ENCODE assay signal across 18 cellular contexts in the genomic region with DNA sequence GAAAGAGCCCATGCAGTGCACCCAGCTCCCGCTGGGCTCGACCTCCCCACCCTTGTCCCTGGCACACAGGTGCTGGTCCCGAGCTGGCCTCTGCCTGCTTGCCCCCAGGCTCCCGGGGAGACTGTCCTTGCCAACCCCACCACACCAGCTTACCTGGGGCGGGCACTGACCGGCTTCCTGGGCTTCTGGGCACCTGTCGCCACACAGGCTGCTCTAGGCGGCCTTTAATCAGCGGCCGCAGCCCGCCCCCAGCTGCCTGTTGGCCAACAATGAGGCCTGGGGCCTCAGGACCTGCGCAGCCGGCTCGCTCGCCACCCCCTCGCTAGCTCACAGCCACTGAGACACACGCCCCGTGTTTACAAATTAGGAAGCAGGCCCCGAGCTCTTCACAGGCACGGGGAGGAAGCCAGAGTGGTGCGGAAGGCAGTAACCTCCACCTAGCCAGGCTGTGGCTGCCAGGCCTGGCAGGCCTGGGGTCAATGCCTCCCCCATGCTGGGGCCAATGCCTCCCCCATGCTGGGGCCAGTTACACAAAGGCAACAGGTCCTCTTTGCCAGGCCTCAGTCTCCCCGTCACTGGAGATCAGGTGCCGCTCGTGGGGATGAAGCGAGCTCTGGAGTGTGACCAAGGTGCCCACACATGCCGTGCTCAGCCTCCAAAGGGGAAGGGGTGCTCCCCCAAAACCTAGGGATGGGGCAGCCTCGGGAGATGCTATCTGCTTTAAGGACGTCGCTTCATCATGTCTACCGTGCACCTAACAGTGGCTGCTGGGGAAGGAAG. TPM values are rescaled to one million over a fixed set of nuclear protein-coding genes. Genes with fewer than 3 reads are reported as not detected.
DNase-seq lines count a peak whose midpoint lies in the region; TF ChIP-seq lines count a peak whose summit lies in the region.
"Had no signal": no experiment of that assay in that cellular context is flagged by ENCODE, and none has a peak within 500 bp of the region (broad histone marks: within the 10 kb centered on the region; RNA-seq: fewer than 3 reads in every experiment).

A gene with protein sequence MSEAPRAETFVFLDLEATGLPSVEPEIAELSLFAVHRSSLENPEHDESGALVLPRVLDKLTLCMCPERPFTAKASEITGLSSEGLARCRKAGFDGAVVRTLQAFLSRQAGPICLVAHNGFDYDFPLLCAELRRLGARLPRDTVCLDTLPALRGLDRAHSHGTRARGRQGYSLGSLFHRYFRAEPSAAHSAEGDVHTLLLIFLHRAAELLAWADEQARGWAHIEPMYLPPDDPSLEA (minus strand): TSS at position 201 of the 780 bp plus-strand sequence. CDS start 626 bp downstream, outside the sequence.

- no peak within 1 kb of the TSS for H3K4me2 ChIP-seq in osteoblast (ENCODE audit: insufficient read depth, low read length)

- H3K27ac ChIP-seq in osteoblast (ENCODE audit: low read depth, low read length) = no peak within 1 kb of the TSS
- H3K27ac ChIP-seq: SJSA1 had no signal

- H4K20me1 ChIP-seq in osteoblast (ENCODE audit: insufficient read depth, low read length) = no peaks in the 10 kb centered on the region

- TF ChIP-seq CTCF in chondrocyte (IDR thresholded peaks at IDR 0.05) (no peak), osteoblast (IDR thresholded peaks at IDR 0.05; ENCODE audit: extremely low read depth, low read depth, low read length) (no peak), endothelial cell (IDR thresholded peaks at IDR 0.05; ENCODE audit: unreplicated experiment) (no peak)

- CTCF ChIA-PET in activated naive CD4-positive, alpha-beta T cell treated with anti-CD3 and anti-CD28 coated beads, Interleukin-2, amount 10 ng/mL, durations not matched to agents 7 days and 5 days (lab: Charles Lee) = no interaction called here
- CTCF ChIA-PET in activated naive CD4-positive, alpha-beta T cell treated with anti-CD3 and anti-CD28 coated beads for 36 hours (lab: Charles Lee) = no interaction called here

- no peaks in the 10 kb centered on the region for H3K36me3 Mint-ChIP-seq in activated naive CD4-positive, alpha-beta T cell treated with anti-CD3 and anti-CD28 coated beads, Interleukin-2, amount 10 ng/mL, durations not matched to agents 7 days and 5 days
- H3K36me3 Mint-ChIP-seq in activated naive CD4-positive, alpha-beta T cell treated with anti-CD3 and anti-CD28 coated beads for 36 hours (ENCODE audit: low read depth) = no peaks in the 10 kb centered on the region
- H3K36me3 Mint-ChIP-seq in chondrocyte (ENCODE audit: low read depth) (no peaks in the 10 kb centered on the region), endothelial cell (ENCODE audit: low read depth, unreplicated experiment) (no peaks in the 10 kb centered on the region)

- no peak for DNase-seq in activated naive CD4-positive, alpha-beta T cell treated with anti-CD3 and anti-CD28 coated beads, Interleukin-2, amount 10 ng/mL, durations not matched to agents 7 days and 5 days
- no peak for DNase-seq in activated naive CD4-positive, alpha-beta T cell treated with anti-CD3 and anti-CD28 coated beads for 36 hours
- DNase-seq in chondrocyte (ENCODE audit: low spot score) (peak; percentile 84), osteoblast (ENCODE audit: insufficient read length, low spot score, missing footprints) (peak; percentile 81), LoVo (ENCODE audit: low spot score) (no peak), NCI-H1694 (lab: John Stamatoyannopoulos, UW) (no peak), endothelial cell (ENCODE audit: low spot score) (no peak)
- DNase-seq: MM.1S, NCI-H1092, NCI-H1436, NCI-H2029 treated with DMSO at 0.1 percent for 48 hours, NCI-H226, NCI-H524, NCI-H774 had no signal

- no peaks in the 10 kb centered on the region for H3K27me3 ChIP-seq in osteoblast (ENCODE audit: insufficient read depth, low read length)
- H3K27me3 ChIP-seq: SJSA1 had no signal

- peak within 1 kb of the TSS; percentile 58 for H3K27ac Mint-ChIP-seq in activated naive CD4-positive, alpha-beta T cell treated with anti-CD3 and anti-CD28 coated beads, Interleukin-2, amount 10 ng/mL, durations not matched to agents 7 days and 5 days
- no peak within 1 kb of the TSS for H3K27ac Mint-ChIP-seq in activated naive CD4-positive, alpha-beta T cell treated with anti-CD3 and anti-CD28 coated beads for 36 hours
- no peak within 1 kb of the TSS for H3K27ac Mint-ChIP-seq in chondrocyte (ENCODE audit: unreplicated experiment)
- H3K27ac Mint-ChIP-seq in endothelial cell (ENCODE audit: unreplicated experiment) = no peak within 1 kb of the TSS
- H3K27ac Mint-ChIP-seq: B cell had no signal

- intact Hi-C loops in activated naive CD4-positive, alpha-beta T cell treated with anti-CD3 and anti-CD28 coated beads for 36 hours (cut with micrococcal nuclease) = no loop called here

- H3K9me3 ChIP-seq in osteoblast (ENCODE audit: low read depth, low read length) = no peaks in the 10 kb centered on the region
- H3K9me3 ChIP-seq: SJSA1 had no signal

- no peaks in the 10 kb centered on the region for H3K36me3 ChIP-seq in osteoblast (ENCODE audit: insufficient read depth, low read length)
- H3K36me3 ChIP-seq: SJSA1 had no signal

- no peaks in the 10 kb centered on the region for H3K9me3 Mint-ChIP-seq in activated naive CD4-positive, alpha-beta T cell treated with anti-CD3 and anti-CD28 coated beads, Interleukin-2, amount 10 ng/mL, durations not matched to agents 7 days and 5 days
- no peaks in the 10 kb centered on the region for H3K9me3 Mint-ChIP-seq in activated naive CD4-positive, alpha-beta T cell treated with anti-CD3 and anti-CD28 coated beads for 36 hours
- H3K9me3 Mint-ChIP-seq in chondrocyte (ENCODE audit: low read depth) = no peaks in the 10 kb centered on the region
- H3K9me3 Mint-ChIP-seq in endothelial cell (ENCODE audit: unreplicated experiment) = no peaks in the 10 kb centered on the region
- H3K9me3 Mint-ChIP-seq: CD14-positive monocyte had no signal

- H3K4me1 Mint-ChIP-seq in activated naive CD4-positive, alpha-beta T cell treated with anti-CD3 and anti-CD28 coated beads, Interleukin-2, amount 10 ng/mL, durations not matched to agents 7 days and 5 days = no peaks in the 10 kb centered on the region
- H3K4me1 Mint-ChIP-seq in activated naive CD4-positive, alpha-beta T cell treated with anti-CD3 and anti-CD28 coated beads for 36 hours (ENCODE audit: low read depth) = no peaks in the 10 kb centered on the region
- H3K4me1 Mint-ChIP-seq in chondrocyte (ENCODE audit: low read depth) (no peaks in the 10 kb centered on the region), endothelial cell (ENCODE audit: unreplicated experiment) (no peaks in the 10 kb centered on the region)
- H3K4me1 Mint-ChIP-seq: B cell, CD14-positive monocyte had no signal

- H2AFZ ChIP-seq in osteoblast (ENCODE audit: low read length) = no peak within 1 kb of the TSS

- no peak within 1 kb of the TSS for H3K4me3 ChIP-seq in osteoblast (ENCODE audit: insufficient read depth, low read length)
- H3K4me3 ChIP-seq: SJSA1 had no signal

- H3K27me3 Mint-ChIP-seq in activated naive CD4-positive, alpha-beta T cell treated with anti-CD3 and anti-CD28 coated beads, Interleukin-2, amount 10 ng/mL, durations not matched to agents 7 days and 5 days = no peaks in the 10 kb centered on the region
- H3K27me3 Mint-ChIP-seq in activated naive CD4-positive, alpha-beta T cell treated with anti-CD3 and anti-CD28 coated beads for 36 hours (ENCODE audit: low read depth) = no peaks in the 10 kb centered on the region
- peaks cover 2% of the 10 kb centered on the region for H3K27me3 Mint-ChIP-seq in chondrocyte (ENCODE audit: low read depth)
- H3K27me3 Mint-ChIP-seq in endothelial cell (ENCODE audit: unreplicated experiment) = peaks cover 2% of the 10 kb centered on the region
- H3K27me3 Mint-ChIP-seq: B cell had no signal

- no peaks in the 10 kb centered on the region for H3K79me2 ChIP-seq in osteoblast (ENCODE audit: insufficient read depth, low read length)

- no peaks in the 10 kb centered on the region for H3K4me1 ChIP-seq in osteoblast (ENCODE audit: insufficient read depth, low read length)
- H3K4me1 ChIP-seq: SJSA1 had no signal

- no peak within 1 kb of the TSS for H3K4me3 Mint-ChIP-seq in activated naive CD4-positive, alpha-beta T cell treated with anti-CD3 and anti-CD28 coated beads, Interleukin-2, amount 10 ng/mL, durations not matched to agents 7 days and 5 days
- no peak within 1 kb of the TSS for H3K4me3 Mint-ChIP-seq in activated naive CD4-positive, alpha-beta T cell treated with anti-CD3 and anti-CD28 coated beads for 36 hours
- H3K4me3 Mint-ChIP-seq in chondrocyte (ENCODE audit: unreplicated experiment) (no peak within 1 kb of the TSS), endothelial cell (ENCODE audit: unreplicated experiment) (no peak within 1 kb of the TSS)
- H3K4me3 Mint-ChIP-seq: B cell, CD14-positive monocyte had no signal

RNA-seq across cellular contexts. Expression of the gene that starts here (rescaled TPM):
- 1 to 10 TPM; 1.0 to 1.2 TPM for total RNA-seq in activated naive CD4-positive, alpha-beta T cell treated with anti-CD3 and anti-CD28 coated beads for 36 hours
- total RNA-seq in chondrocyte (0.80 to 1.6 TPM (median 1.6 TPM) in 3 replicates), osteoblast (3.3 and 3.5 TPM in 2 replicates), endothelial cell (ENCODE audit: unreplicated experiment) (1.5 TPM)
- total RNA-seq: Right ventricle myocardium inferior had no signal

Comparison
In these comparisons a context has a peak if more than half of its experiments do, and no peak if none do; other contexts are left out.
1. DNase-seq: peak in chondrocyte (single experiment) and osteoblast (single experiment); none in activated naive CD4-positive, alpha-beta T cell treated with anti-CD3 and anti-CD28 coated beads, Interleukin-2, amount 10 ng/mL, durations not matched to agents 7 days and 5 days (single experiment), activated naive CD4-positive, alpha-beta T cell treated with anti-CD3 and anti-CD28 coated beads for 36 hours (single experiment), LoVo (single experiment), NCI-H1694 (single experiment) and endothelial cell (single experiment).